2 cellular contexts compared by ENCODE assay signal in the genomic region with DNA sequence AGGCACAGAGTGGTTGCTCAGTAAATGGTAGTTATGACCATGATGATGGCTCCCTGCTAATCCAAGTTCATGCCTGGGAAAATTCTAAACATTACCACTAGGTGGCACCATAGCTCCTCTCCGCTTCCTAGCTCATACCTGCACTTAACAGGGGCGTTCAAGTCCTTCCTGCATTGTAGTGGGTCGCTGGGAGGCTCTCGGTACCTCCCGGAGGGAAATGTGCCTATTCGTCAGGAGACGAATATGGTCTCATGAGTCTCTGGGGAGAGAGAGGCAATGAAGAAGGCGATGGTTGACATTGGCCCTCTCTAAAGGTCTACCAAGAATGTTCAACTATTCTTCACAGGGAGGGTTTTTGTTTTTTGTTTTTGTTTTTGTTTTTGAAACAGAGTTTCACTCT.
TF ChIP-seq lines count a peak whose summit lies in the region.

No MANE protein-coding gene starts in this region.

TF ChIP-seq in HCT116, 20 proteins besides CTCF, POLR2A, EP300 and RAD21:
- TF ChIP-seq SIN3A (IDR thresholded peaks at IDR 0.05; ENCODE audit: low read depth), result no peak
- TF ChIP-seq TCF7L2 (IDR thresholded peaks at IDR 0.05; ENCODE audit: borderline replicate concordance, extremely low read depth, insufficient read depth, insufficient read length), result no peak
- TF ChIP-seq, protein P1, sequence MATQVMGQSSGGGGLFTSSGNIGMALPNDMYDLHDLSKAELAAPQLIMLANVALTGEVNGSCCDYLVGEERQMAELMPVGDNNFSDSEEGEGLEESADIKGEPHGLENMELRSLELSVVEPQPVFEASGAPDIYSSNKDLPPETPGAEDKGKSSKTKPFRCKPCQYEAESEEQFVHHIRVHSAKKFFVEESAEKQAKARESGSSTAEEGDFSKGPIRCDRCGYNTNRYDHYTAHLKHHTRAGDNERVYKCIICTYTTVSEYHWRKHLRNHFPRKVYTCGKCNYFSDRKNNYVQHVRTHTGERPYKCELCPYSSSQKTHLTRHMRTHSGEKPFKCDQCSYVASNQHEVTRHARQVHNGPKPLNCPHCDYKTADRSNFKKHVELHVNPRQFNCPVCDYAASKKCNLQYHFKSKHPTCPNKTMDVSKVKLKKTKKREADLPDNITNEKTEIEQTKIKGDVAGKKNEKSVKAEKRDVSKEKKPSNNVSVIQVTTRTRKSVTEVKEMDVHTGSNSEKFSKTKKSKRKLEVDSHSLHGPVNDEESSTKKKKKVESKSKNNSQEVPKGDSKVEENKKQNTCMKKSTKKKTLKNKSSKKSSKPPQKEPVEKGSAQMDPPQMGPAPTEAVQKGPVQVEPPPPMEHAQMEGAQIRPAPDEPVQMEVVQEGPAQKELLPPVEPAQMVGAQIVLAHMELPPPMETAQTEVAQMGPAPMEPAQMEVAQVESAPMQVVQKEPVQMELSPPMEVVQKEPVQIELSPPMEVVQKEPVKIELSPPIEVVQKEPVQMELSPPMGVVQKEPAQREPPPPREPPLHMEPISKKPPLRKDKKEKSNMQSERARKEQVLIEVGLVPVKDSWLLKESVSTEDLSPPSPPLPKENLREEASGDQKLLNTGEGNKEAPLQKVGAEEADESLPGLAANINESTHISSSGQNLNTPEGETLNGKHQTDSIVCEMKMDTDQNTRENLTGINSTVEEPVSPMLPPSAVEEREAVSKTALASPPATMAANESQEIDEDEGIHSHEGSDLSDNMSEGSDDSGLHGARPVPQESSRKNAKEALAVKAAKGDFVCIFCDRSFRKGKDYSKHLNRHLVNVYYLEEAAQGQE (IDR thresholded peaks at IDR 0.05; ENCODE audit: low read depth), result no peak
- no peak for TF ChIP-seq JUND (IDR thresholded peaks at IDR 0.05)
- TF ChIP-seq, protein P2, sequence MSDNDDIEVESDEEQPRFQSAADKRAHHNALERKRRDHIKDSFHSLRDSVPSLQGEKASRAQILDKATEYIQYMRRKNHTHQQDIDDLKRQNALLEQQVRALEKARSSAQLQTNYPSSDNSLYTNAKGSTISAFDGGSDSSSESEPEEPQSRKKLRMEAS (IDR thresholded peaks at IDR 0.05), result no peak
- TF ChIP-seq, protein P3, sequence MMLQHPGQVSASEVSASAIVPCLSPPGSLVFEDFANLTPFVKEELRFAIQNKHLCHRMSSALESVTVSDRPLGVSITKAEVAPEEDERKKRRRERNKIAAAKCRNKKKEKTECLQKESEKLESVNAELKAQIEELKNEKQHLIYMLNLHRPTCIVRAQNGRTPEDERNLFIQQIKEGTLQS (IDR thresholded peaks at IDR 0.05), result no peak
- no peak for TF ChIP-seq SP1 (IDR thresholded peaks at IDR 0.05; ENCODE audit: low read depth)
- TF ChIP-seq ZFX (IDR thresholded peaks at IDR 0.05), result no peak
- no peak for TF ChIP-seq EZH2 (IDR thresholded peaks at IDR 0.05)
TF ChIP-seq in HCT116: peak in this region for 0.

TF ChIP-seq in GM12878, 131 proteins besides CTCF, POLR2A, EP300 and RAD21:
- TF ChIP-seq, protein P4, sequence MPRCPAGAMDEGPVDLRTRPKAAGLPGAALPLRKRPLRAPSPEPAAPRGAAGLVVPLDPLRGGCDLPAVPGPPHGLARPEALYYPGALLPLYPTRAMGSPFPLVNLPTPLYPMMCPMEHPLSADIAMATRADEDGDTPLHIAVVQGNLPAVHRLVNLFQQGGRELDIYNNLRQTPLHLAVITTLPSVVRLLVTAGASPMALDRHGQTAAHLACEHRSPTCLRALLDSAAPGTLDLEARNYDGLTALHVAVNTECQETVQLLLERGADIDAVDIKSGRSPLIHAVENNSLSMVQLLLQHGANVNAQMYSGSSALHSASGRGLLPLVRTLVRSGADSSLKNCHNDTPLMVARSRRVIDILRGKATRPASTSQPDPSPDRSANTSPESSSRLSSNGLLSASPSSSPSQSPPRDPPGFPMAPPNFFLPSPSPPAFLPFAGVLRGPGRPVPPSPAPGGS (IDR thresholded peaks at IDR 0.05; ENCODE audit: borderline replicate concordance, insufficient read depth, low read depth, low read length, poor library complexity, severe bottlenecking), result no peak
- TF ChIP-seq SUPT20H (IDR thresholded peaks at IDR 0.05; ENCODE audit: borderline replicate concordance, control insufficient read depth, low read depth, low read length) (no peak), SMC3 (IDR thresholded peaks at IDR 0.05; ENCODE audit: borderline replicate concordance, low read length) (peak; percentile 68), YY1 (IDR thresholded peaks at IDR 0.05; ENCODE audit: low read depth, low read length) (peak; percentile 71)
- TF ChIP-seq, protein P5, sequence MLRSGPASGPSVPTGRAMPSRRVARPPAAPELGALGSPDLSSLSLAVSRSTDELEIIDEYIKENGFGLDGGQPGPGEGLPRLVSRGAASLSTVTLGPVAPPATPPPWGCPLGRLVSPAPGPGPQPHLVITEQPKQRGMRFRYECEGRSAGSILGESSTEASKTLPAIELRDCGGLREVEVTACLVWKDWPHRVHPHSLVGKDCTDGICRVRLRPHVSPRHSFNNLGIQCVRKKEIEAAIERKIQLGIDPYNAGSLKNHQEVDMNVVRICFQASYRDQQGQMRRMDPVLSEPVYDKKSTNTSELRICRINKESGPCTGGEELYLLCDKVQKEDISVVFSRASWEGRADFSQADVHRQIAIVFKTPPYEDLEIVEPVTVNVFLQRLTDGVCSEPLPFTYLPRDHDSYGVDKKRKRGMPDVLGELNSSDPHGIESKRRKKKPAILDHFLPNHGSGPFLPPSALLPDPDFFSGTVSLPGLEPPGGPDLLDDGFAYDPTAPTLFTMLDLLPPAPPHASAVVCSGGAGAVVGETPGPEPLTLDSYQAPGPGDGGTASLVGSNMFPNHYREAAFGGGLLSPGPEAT (IDR thresholded peaks at IDR 0.05; ENCODE audit: low read depth), result no peak
